ENCODE assay signal across 18 cellular contexts in genomic region chr1:24093762-24094161, GRCh38. TPM values are rescaled to one million over a fixed set of nuclear protein-coding genes. Genes with fewer than 3 reads are reported as not detected.
A peak's percentile ranks its signal among the peaks of the same experiment; 100 is the strongest.
DNase-seq lines count a peak whose midpoint lies in the region; ATAC-seq and TF ChIP-seq lines count a peak whose summit lies in the region.
"Had no signal": no experiment of that assay in that cellular context is flagged by ENCODE, and none has a peak within 500 bp of the region (broad histone marks: within the 10 kb centered on the region; RNA-seq: fewer than 3 reads in every experiment).

No MANE protein-coding gene starts in this region.

- no peak overlapping the region for H4K91ac ChIP-seq in IMR-90 (ENCODE audit: insufficient read depth, low read depth, low read length)

- no peak for DNase-seq in IMR-90
- DNase-seq in T-helper 17 cell = no peak
- peak; percentile 61 for DNase-seq in myocyte (ENCODE audit: low read depth)
- no peak for DNase-seq in activated CD8-positive, alpha-beta memory T cell treated with anti-CD3 and anti-CD28 coated beads, Interleukin-2, amount 10 ng/mL, durations not matched to agents 7 days and 5 days
- no peak for DNase-seq in effector memory CD4-positive, alpha-beta T cell
- DNase-seq: ACHN; BE2C; C1 segment of cervical spinal cord; CD4-positive, CD25-positive, alpha-beta regulatory T cell; CD8-positive, alpha-beta memory T cell; COR-L47; DMS 273 treated with DMSO at 0.1 percent for 48 hours; DND-41; EL had no signal

- CTCF ChIA-PET in IMR-90 (lab: Yijun Ruan, JAX) = interaction anchor here (1.3 kb wide), 1 partner anchor 42 kb away, joined by 3 read pairs; no protein-coding TSS in a partner anchor
- CTCF ChIA-PET in activated CD8-positive, alpha-beta memory T cell treated with anti-CD3 and anti-CD28 coated beads, Interleukin-2, amount 10 ng/mL, durations not matched to agents 7 days and 5 days (lab: Charles Lee) = no interaction called here

- no peak overlapping the region for H2AK9ac ChIP-seq in IMR-90 (replicated peaks; ENCODE audit: low read depth, low read length, poor library complexity)

- H3K4me3 Mint-ChIP-seq in T-helper 17 cell = no peak overlapping the region
- H3K4me3 Mint-ChIP-seq in activated CD8-positive, alpha-beta memory T cell treated with anti-CD3 and anti-CD28 coated beads, Interleukin-2, amount 10 ng/mL, durations not matched to agents 7 days and 5 days = no peak overlapping the region
- H3K4me3 Mint-ChIP-seq: CD4-positive, CD25-positive, alpha-beta regulatory T cell; CD8-positive, alpha-beta memory T cell had no signal

- H3K36me3 Mint-ChIP-seq in T-helper 17 cell (ENCODE audit: low read depth) = no peaks in the 10 kb centered on the region
- H3K36me3 Mint-ChIP-seq in activated CD8-positive, alpha-beta memory T cell treated with anti-CD3 and anti-CD28 coated beads, Interleukin-2, amount 10 ng/mL, durations not matched to agents 7 days and 5 days = no peaks in the 10 kb centered on the region
- H3K36me3 Mint-ChIP-seq: CD4-positive, CD25-positive, alpha-beta regulatory T cell; CD8-positive, alpha-beta memory T cell had no signal

- H3K9me3 ChIP-seq in IMR-90 (ENCODE audit: control insufficient read depth, insufficient read depth, low read length) (no peaks in the 10 kb centered on the region), T-helper 17 cell (ENCODE audit: control insufficient read depth, low read length, poor library complexity, severe bottlenecking) (no peaks in the 10 kb centered on the region)
- H3K9me3 ChIP-seq in effector memory CD4-positive, alpha-beta T cell (ENCODE audit: control insufficient read depth, low read length) = no peaks in the 10 kb centered on the region
- H3K9me3 ChIP-seq: BE2C, HAP-1 had no signal

- H3K4me1 ChIP-seq in IMR-90 (ENCODE audit: control insufficient read depth, insufficient read depth, low read length) = no peaks in the 10 kb centered on the region
- no peaks in the 10 kb centered on the region for H3K4me1 ChIP-seq in effector memory CD4-positive, alpha-beta T cell (ENCODE audit: control insufficient read depth, insufficient read depth, low read length, poor library complexity, severe bottlenecking)
- H3K4me1 ChIP-seq: BE2C, HAP-1 had no signal

- H2AK5ac ChIP-seq in IMR-90 (ENCODE audit: low read depth, low read length) = no peak overlapping the region

- intact Hi-C loops in IMR-90 (cut with micrococcal nuclease) = no loop called here

- H3K4ac ChIP-seq in IMR-90 (ENCODE audit: low read depth, low read length) = no peak overlapping the region

- in situ Hi-C loops in IMR-90 (cut with MboI; ENCODE audit: low sequenced_read_pairs) = no loop called here

- H3K14ac ChIP-seq in IMR-90 (replicated peaks; ENCODE audit: low read depth, low read length) = no peak overlapping the region

- 92% methylated on average over 2 of the region's 7 CpGs; no CpG with 5 or more reads in 1 of the 2 experiments for WGBS in IMR-90 (ENCODE audit: extremely low coverage in 2 of 2, insufficient read length in 1 of 2), 2 experiments

- TF ChIP-seq CTCF in IMR-90 (conservative IDR thresholded peaks at IDR 0.05; ENCODE audit: low read depth, low read length) = no peak

- no TSS peak for BruUV-seq in IMR-90 (replicated peaks; lab: Mats Ljungman, UMichigan)

- H3K18ac ChIP-seq in IMR-90 (ENCODE audit: low read depth, low read length) = no peak overlapping the region

- no peaks in the 10 kb centered on the region for H3K36me3 ChIP-seq in IMR-90 (ENCODE audit: control insufficient read depth, insufficient read depth, low read length)
- H3K36me3 ChIP-seq in effector memory CD4-positive, alpha-beta T cell (ENCODE audit: control insufficient read depth, insufficient read depth, low read length) = no peaks in the 10 kb centered on the region
- H3K36me3 ChIP-seq: BE2C, HAP-1 had no signal

- dilution Hi-C loops in IMR-90 (cut with HindIII; ENCODE audit: low sequenced_read_pairs, unreplicated experiment) = no loop called here

- peak overlapping the region; percentile 14 for H2AFZ ChIP-seq in IMR-90 (replicated peaks; ENCODE audit: low read length, poor library complexity)

- no peak overlapping the region for H3K23ac ChIP-seq in IMR-90 (ENCODE audit: low read depth, low read length)

- POLR2A ChIA-PET in IMR-90 (lab: Charles Lee; ENCODE audit: unreplicated experiment) = no interaction called here

- no peaks in the 10 kb centered on the region; the same call in 1 of the 2 replicates for H4K20me1 ChIP-seq in IMR-90 (ENCODE audit: insufficient read depth, low read length)

- H2BK5ac ChIP-seq in IMR-90 (ENCODE audit: low read depth, low read length, poor library complexity, severe bottlenecking) = no peak overlapping the region

- no peak for TF ChIP-seq POLR2A in IMR-90 (IDR thresholded peaks at IDR 0.05; ENCODE audit: low read depth, low read length)

- H3K27me3 ChIP-seq in IMR-90 (ENCODE audit: control insufficient read depth, insufficient read depth, low read length) = peaks cover 64% of the 10 kb centered on the region
- no peaks in the 10 kb centered on the region for H3K27me3 ChIP-seq in effector memory CD4-positive, alpha-beta T cell (replicated peaks; ENCODE audit: control insufficient read depth, insufficient read depth, low read length, poor library complexity, severe bottlenecking)
- H3K27me3 ChIP-seq: BE2C had no signal

- H3K27me3 Mint-ChIP-seq in T-helper 17 cell = peaks cover 33% of the 10 kb centered on the region
- peaks cover 5% of the 10 kb centered on the region for H3K27me3 Mint-ChIP-seq in activated CD8-positive, alpha-beta memory T cell treated with anti-CD3 and anti-CD28 coated beads, Interleukin-2, amount 10 ng/mL, durations not matched to agents 7 days and 5 days

- no peak overlapping the region for H2BK120ac ChIP-seq in IMR-90 (ENCODE audit: low read depth, low read length)

- no peaks in the 10 kb centered on the region for H3K9me3 Mint-ChIP-seq in activated CD8-positive, alpha-beta memory T cell treated with anti-CD3 and anti-CD28 coated beads, Interleukin-2, amount 10 ng/mL, durations not matched to agents 7 days and 5 days (ENCODE audit: low read depth)
- H3K9me3 Mint-ChIP-seq: CD4-positive, CD25-positive, alpha-beta regulatory T cell; CD8-positive, alpha-beta memory T cell had no signal

- H4K8ac ChIP-seq in IMR-90 (ENCODE audit: low read depth in 2 of 2, low read length in 2 of 2) = no peak overlapping the region

- H4K5ac ChIP-seq in IMR-90 (ENCODE audit: low read depth, low read length) = no peak overlapping the region

- H2BK20ac ChIP-seq in IMR-90 (ENCODE audit: low read depth, low read length) = no peak overlapping the region

- H3K4me1 Mint-ChIP-seq in T-helper 17 cell = no peaks in the 10 kb centered on the region
- H3K4me1 Mint-ChIP-seq in activated CD8-positive, alpha-beta memory T cell treated with anti-CD3 and anti-CD28 coated beads, Interleukin-2, amount 10 ng/mL, durations not matched to agents 7 days and 5 days = no peaks in the 10 kb centered on the region
- H3K4me1 Mint-ChIP-seq: CD4-positive, CD25-positive, alpha-beta regulatory T cell; CD8-positive, alpha-beta memory T cell had no signal

- H3K56ac ChIP-seq in IMR-90 (ENCODE audit: extremely low read depth, insufficient read depth, low read length) = no peak overlapping the region

- no peaks in the 10 kb centered on the region for H3K79me1 ChIP-seq in IMR-90 (ENCODE audit: low read depth in 1 of 2, low read length in 2 of 2)

- H3K9ac ChIP-seq in IMR-90 (ENCODE audit: low read depth, low read length) = no peak overlapping the region

- TF ChIP-seq RAD21 in IMR-90 (IDR thresholded peaks at IDR 0.05; ENCODE audit: low read length) = no peak

- no peak overlapping the region for H3K4me2 ChIP-seq in IMR-90 (ENCODE audit: low read depth, low read length)

- H3K9me1 ChIP-seq in IMR-90 (ENCODE audit: insufficient read depth, low read length) = peaks cover 3% of the 10 kb centered on the region; the same call in 1 of the 2 replicates

- H3K27ac ChIP-seq in IMR-90 (ENCODE audit: insufficient read depth, low read length) = no peak overlapping the region
- H3K27ac ChIP-seq in effector memory CD4-positive, alpha-beta T cell (ENCODE audit: insufficient read depth, low read length, poor library complexity, severe bottlenecking) = no peak overlapping the region

- no peak overlapping the region for H3K4me3 ChIP-seq in IMR-90 (ENCODE audit: insufficient read depth, low read depth, low read length)
- no peak overlapping the region for H3K4me3 ChIP-seq in effector memory CD4-positive, alpha-beta T cell (ENCODE audit: insufficient read depth, low read depth, low read length, poor library complexity, severe bottlenecking)
- H3K4me3 ChIP-seq: GM12878, HAP-1 had no signal

- no peak for ATAC-seq in IMR-90 (ENCODE audit: low read depth)
- ATAC-seq in T-helper 17 cell = no peak
- no peak for ATAC-seq in GM21737 (IDR thresholded peaks at IDR 0.05; ENCODE audit: unreplicated experiment)
- ATAC-seq in activated CD8-positive, alpha-beta memory T cell treated with anti-CD3 and anti-CD28 coated beads, Interleukin-2, amount 10 ng/mL, durations not matched to agents 7 days and 5 days = no peak
- ATAC-seq: GM12878 had no signal

- no peak overlapping the region for H2BK15ac ChIP-seq in IMR-90 (ENCODE audit: low read depth, low read length)

- H3K27ac Mint-ChIP-seq in T-helper 17 cell = peak overlapping the region; percentile 29
- H3K27ac Mint-ChIP-seq in activated CD8-positive, alpha-beta memory T cell treated with anti-CD3 and anti-CD28 coated beads, Interleukin-2, amount 10 ng/mL, durations not matched to agents 7 days and 5 days = no peak overlapping the region
- H3K27ac Mint-ChIP-seq: CD4-positive, CD25-positive, alpha-beta regulatory T cell had no signal

RNA-seq across cellular contexts. Expression of gene MYOM3, which starts 18.2 kb away (rescaled TPM):
- total RNA-seq in IMR-90 (2012; rRNA removed) (not detected in 2 replicates), T-helper 17 cell (not detected), myocyte (113 and 161 TPM in 2 replicates)
- polyA plus RNA-seq in IMR-90 (2012; rRNA removed) = 0.03 TPM in 1 of 2 replicates, not detected in the other
- polyA plus RNA-seq in IMR-90 (2012; cell fraction: cytosol; rRNA removed) = 0.01 TPM in 2 replicates
- polyA plus RNA-seq in IMR-90 (2012; cell fraction: nucleus; rRNA removed; ENCODE audit: low replicate concordance) = 0.01 TPM in 2 replicates
- polyA plus RNA-seq in myocyte (2012) = 43.9 TPM
- total RNA-seq in activated CD8-positive, alpha-beta memory T cell treated with anti-CD3 and anti-CD28 coated beads, Interleukin-2, amount 10 ng/mL, durations not matched to agents 7 days and 5 days = not detected
- total RNA-seq: CD4-positive, CD25-positive, alpha-beta regulatory T cell; CD8-positive, alpha-beta memory T cell; GM12878 had no signal
- polyA plus RNA-seq: CD4-positive, CD25-positive, alpha-beta regulatory T cell; CD8-positive, alpha-beta memory T cell had no signal

RNA-seq across cellular contexts. Expression of gene IL22RA1, which starts 49.2 kb away (rescaled TPM):
- not detected in 2 replicates for total RNA-seq in IMR-90 (2012; rRNA removed)
- polyA plus RNA-seq in IMR-90 (2012; rRNA removed) = not detected in 2 replicates
- 0.02 TPM in 1 of 2 replicates, not detected in the other for polyA plus RNA-seq in IMR-90 (2012; cell fraction: cytosol; rRNA removed)
- polyA plus RNA-seq in IMR-90 (2012; cell fraction: nucleus; rRNA removed; ENCODE audit: low replicate concordance) = not detected in 2 replicates
- total RNA-seq in T-helper 17 cell = not detected
- not detected in 2 replicates for total RNA-seq in myocyte
- not detected for polyA plus RNA-seq in myocyte (2012)
- total RNA-seq in activated CD8-positive, alpha-beta memory T cell treated with anti-CD3 and anti-CD28 coated beads, Interleukin-2, amount 10 ng/mL, durations not matched to agents 7 days and 5 days = under 1 TPM in 1 of 2 experiments, not detected in 1; 0.15 TPM
- total RNA-seq: CD4-positive, CD25-positive, alpha-beta regulatory T cell; CD8-positive, alpha-beta memory T cell; G401; GM12878 had no signal
- polyA plus RNA-seq: CD4-positive, CD25-positive, alpha-beta regulatory T cell; CD8-positive, alpha-beta memory T cell; GM12878 had no signal

Comparison
In these comparisons a context has a peak if more than half of its experiments do, and no peak if none do; other contexts are left out.
1. RNA of gene MYOM3, which starts 18.2 kb away (total RNA-seq): 113 to 161 TPM in myocyte; not detected in IMR-90, not detected in T-helper 17 cell and not detected in activated CD8-positive, alpha-beta memory T cell treated with anti-CD3 and anti-CD28 coated beads, Interleukin-2, amount 10 ng/mL, durations not matched to agents 7 days and 5 days; every median in the first group is over 100 times any median in the second.